In the genomic region with DNA sequence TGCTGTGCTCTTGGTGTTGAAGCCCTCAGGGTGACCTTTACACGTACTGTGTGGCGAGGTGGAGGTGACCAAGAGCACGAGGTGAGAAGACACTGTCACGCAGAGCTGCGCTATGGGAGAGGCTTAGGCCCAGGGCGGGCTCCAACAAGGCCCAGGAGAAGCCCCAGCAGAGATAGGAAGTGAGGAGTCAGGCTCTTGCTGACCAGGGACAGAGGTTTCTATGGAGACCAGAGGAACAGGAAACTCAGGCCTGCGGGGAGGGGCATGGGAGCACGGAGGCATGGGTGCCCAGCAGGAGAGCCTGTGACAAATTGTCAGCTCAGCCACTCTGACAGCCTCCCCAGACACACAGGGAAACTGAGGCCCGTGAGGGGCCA, we compare ENCODE assay signal across 8 cellular contexts. TPM values are rescaled to one million over a fixed set of nuclear protein-coding genes. Genes with fewer than 3 reads are reported as not detected.
A peak's percentile ranks its signal among the peaks of the same experiment; 100 is the strongest.
DNase-seq lines count a peak whose midpoint lies in the region; ATAC-seq and TF ChIP-seq lines count a peak whose summit lies in the region.

No MANE protein-coding gene starts in this region.

- no peaks in the 10 kb centered on the region for H3K27me3 Mint-ChIP-seq in T-helper 2 cell treated with Interferon-gamma antibody and Interleukin-4, amounts not matched to agents 5 μg/mL and 100 μg/mL, for 36 hours (ENCODE audit: low read depth)

- H3K4me3 Mint-ChIP-seq in T-helper 2 cell treated with Interferon-gamma antibody and Interleukin-4, amounts not matched to agents 5 μg/mL and 100 μg/mL, for 36 hours = peak overlapping the region; percentile 85

- H3K27me3 ChIP-seq in gastroesophageal sphincter = no peaks in the 10 kb centered on the region

- TF ChIP-seq EP300 in gastroesophageal sphincter (IDR thresholded peaks at IDR 0.05) = no peak

- ATAC-seq in gastroesophageal sphincter (peak; percentile 69), GM21576 (IDR thresholded peaks at IDR 0.05; ENCODE audit: unreplicated experiment) (no peak)

- H3K27ac ChIP-seq in VCaP (peak overlapping the region; percentile 57), gastroesophageal sphincter (peak overlapping the region in 3 of 4 donors; percentile 83 to 84 (median 83))

- H3K9me3 Mint-ChIP-seq in T-helper 2 cell treated with Interferon-gamma antibody and Interleukin-4, amounts not matched to agents 5 μg/mL and 100 μg/mL, for 36 hours = no peaks in the 10 kb centered on the region

- H3K4me1 Mint-ChIP-seq in T-helper 2 cell treated with Interferon-gamma antibody and Interleukin-4, amounts not matched to agents 5 μg/mL and 100 μg/mL, for 36 hours (ENCODE audit: low read depth) = peaks cover 25% of the 10 kb centered on the region

- H3K36me3 ChIP-seq in gastroesophageal sphincter = peaks cover 0 to 3% of the 10 kb centered on the region in 2 donors

- DNase-seq in T-helper 2 cell treated with Interferon-gamma antibody and Interleukin-4, amounts not matched to agents 5 μg/mL and 100 μg/mL, for 36 hours (ENCODE audit: low spot score) = no peak
- no peak for DNase-seq in T-helper 2 cell
- peak; percentile 83 for DNase-seq in pons (ENCODE audit: low spot score)
- no peak for DNase-seq in NCI-H526 (lab: John Stamatoyannopoulos, UW)
- DNase-seq in NCI-H1092 treated with DMSO at 0.1 percent for 48 hours (lab: John Stamatoyannopoulos, UW) = no peak

- TF ChIP-seq POLR2A in gastroesophageal sphincter (IDR thresholded peaks at IDR 0.05) = no peak

- no peaks in the 10 kb centered on the region for H3K9me3 ChIP-seq in gastroesophageal sphincter

- TF ChIP-seq CTCF in VCaP (conservative IDR thresholded peaks at IDR 0.05) (no peak), gastroesophageal sphincter (IDR thresholded peaks at IDR 0.05) (no peak)

- H3K27ac Mint-ChIP-seq in T-helper 2 cell treated with Interferon-gamma antibody and Interleukin-4, amounts not matched to agents 5 μg/mL and 100 μg/mL, for 36 hours = peak overlapping the region; percentile 62

- WGBS in gastroesophageal sphincter (ENCODE audit: low coverage in 1 of 2), 2 donors = 7 to 48% methylated on average over 3 to 5 of the region's 9 CpGs

- H3K4me3 ChIP-seq in gastroesophageal sphincter = peak overlapping the region in 1 of 2 donors; percentile 52

- peaks cover 0 to 70% (median 36%) of the 10 kb centered on the region in 3 donors for H3K4me1 ChIP-seq in gastroesophageal sphincter

- peaks cover 3% of the 10 kb centered on the region for H3K36me3 Mint-ChIP-seq in T-helper 2 cell treated with Interferon-gamma antibody and Interleukin-4, amounts not matched to agents 5 μg/mL and 100 μg/mL, for 36 hours (ENCODE audit: low read depth)

RNA-seq across cellular contexts. Expression of gene DGKZ, which starts 15.8 kb away (rescaled TPM):
- total RNA-seq in gastroesophageal sphincter = 10 to 100 TPM; 39.2 to 78.8 (median 46.5) TPM

RNA-seq across cellular contexts. Expression of gene MDK, which starts 18.4 kb away (rescaled TPM):
- 10 to 100 TPM in 2 of 4 donors, 1 to 10 TPM in 2; 5.0 to 25.0 (median 14.1) TPM for total RNA-seq in gastroesophageal sphincter

RNA-seq across cellular contexts. Expression of gene CHRM4, which starts 28.6 kb away (rescaled TPM):
- total RNA-seq in gastroesophageal sphincter = 1 to 10 TPM in 1 of 4 donors, under 1 TPM in 2, not detected in 1; 0.27 to 1.3 (median 0.69) TPM
